In genomic region chr17:75681289-75681688, GRCh38 we compare ENCODE assay signal across 14 cellular contexts. TPM values are rescaled to one million over a fixed set of nuclear protein-coding genes. Genes with fewer than 3 reads are reported as not detected.
A peak's percentile ranks its signal among the peaks of the same experiment; 100 is the strongest.
DNase-seq lines count a peak whose midpoint lies in the region; ATAC-seq and TF ChIP-seq lines count a peak whose summit lies in the region.
"Had no signal": no experiment of that assay in that cellular context is flagged by ENCODE, and none has a peak within 500 bp of the region (broad histone marks: within the 10 kb centered on the region; RNA-seq: fewer than 3 reads in every experiment).

No MANE protein-coding gene starts in this region.

- H3K4me2 ChIP-seq in BLaER1 treated with 17β-estradiol and CSF1 and Interleukin-3, amounts not matched to agents 10 nM and 100 nM, result peak overlapping the region in 3 of 11 experiments; percentile 16 to 38 (median 31); a peak in 5 of 22 replicates

- H3K27ac Mint-ChIP-seq in progenitor cell of endocrine pancreas, result peak overlapping the region; percentile 45
- H3K27ac Mint-ChIP-seq: activated T-helper 17 cell treated with anti-CD3 and anti-CD28 coated beads, Interleukin-2, amount 50 U/mL, for 72 hours had no signal

- no peaks in the 10 kb centered on the region for H3K27me3 ChIP-seq in BLaER1 treated with 17β-estradiol and CSF1 and Interleukin-3, amounts not matched to agents 10 nM and 100 nM
- H3K27me3 ChIP-seq: colonic mucosa, tibial artery had no signal

- peak; percentile 64 for DNase-seq in RPMI7951 (ENCODE audit: low read depth)
- peak; percentile 81 for DNase-seq in epithelial cell of esophagus (ENCODE audit: low read depth)
- DNase-seq in progenitor cell of endocrine pancreas (ENCODE audit: low spot score, unreplicated experiment), result no peak
- DNase-seq in HCEC 1CT, result no peak
- no peak for DNase-seq in SIG-M5 (lab: John Stamatoyannopoulos, UW)
- DNase-seq: activated CD4-positive, alpha-beta T cell treated with anti-CD3 and anti-CD28 coated beads for 1 hour; colonic mucosa; tibial artery had no signal

- H3K4me1 ChIP-seq in BLaER1 treated with 17β-estradiol and CSF1 and Interleukin-3, amounts not matched to agents 10 nM and 100 nM, result peaks cover 29 to 90% (median 48%) of the 10 kb centered on the region in 10 experiments

- no peaks in the 10 kb centered on the region for H3K9me3 ChIP-seq in BLaER1 treated with 17β-estradiol and CSF1 and Interleukin-3, amounts not matched to agents 10 nM and 100 nM (replicated peaks in 1 of 11)
- H3K9me3 ChIP-seq: colonic mucosa, prostate gland, tibial artery had no signal

- no peaks in the 10 kb centered on the region for H3K9me3 Mint-ChIP-seq in progenitor cell of endocrine pancreas (ENCODE audit: low read depth)
- H3K9me3 Mint-ChIP-seq: activated T-helper 17 cell treated with anti-CD3 and anti-CD28 coated beads, Interleukin-2, amount 50 U/mL, for 72 hours had no signal

- TF ChIP-seq CTCF in epithelial cell of esophagus (IDR thresholded peaks at IDR 0.05; ENCODE audit: insufficient read depth, low read depth, low read length, missing control alignments), result no peak
- no peak for TF ChIP-seq CTCF in progenitor cell of endocrine pancreas (IDR thresholded peaks at IDR 0.05; ENCODE audit: unreplicated experiment)

- peaks cover 1% of the 10 kb centered on the region for H3K36me3 Mint-ChIP-seq in progenitor cell of endocrine pancreas (ENCODE audit: insufficient read depth)

- H3K4me3 ChIP-seq in BLaER1 treated with 17β-estradiol and CSF1 and Interleukin-3, amounts not matched to agents 10 nM and 100 nM, result no peak overlapping the region
- no peak overlapping the region for H3K4me3 ChIP-seq in epithelial cell of esophagus (ENCODE audit: low read length)
- H3K4me3 ChIP-seq: colonic mucosa, prostate gland, tibial artery had no signal

- H3K36me3 ChIP-seq in BLaER1 treated with 17β-estradiol and CSF1 and Interleukin-3, amounts not matched to agents 10 nM and 100 nM, result peaks cover 18 to 76% (median 51%) of the 10 kb centered on the region in 11 experiments
- H3K36me3 ChIP-seq: colonic mucosa, prostate gland had no signal

- H3K4me3 Mint-ChIP-seq in progenitor cell of endocrine pancreas (ENCODE audit: low read depth), result no peak overlapping the region
- H3K4me3 Mint-ChIP-seq: activated T-helper 17 cell treated with anti-CD3 and anti-CD28 coated beads, Interleukin-2, amount 50 U/mL, for 72 hours had no signal

- H3K4me1 Mint-ChIP-seq in progenitor cell of endocrine pancreas (ENCODE audit: low read depth), result no peaks in the 10 kb centered on the region

- peaks cover 0 to 26% (median 0%) of the 10 kb centered on the region in 11 experiments; a peak in 3 of 22 replicates for H4K20me1 ChIP-seq in BLaER1 treated with 17β-estradiol and CSF1 and Interleukin-3, amounts not matched to agents 10 nM and 100 nM

- H3K9ac ChIP-seq in BLaER1 treated with 17β-estradiol and CSF1 and Interleukin-3, amounts not matched to agents 10 nM and 100 nM, result peak overlapping the region in 7 of 11 experiments; percentile 2 to 42 (median 29); a peak in 5 of 22 replicates

- H3K27ac ChIP-seq in BLaER1 treated with 17β-estradiol and CSF1 and Interleukin-3, amounts not matched to agents 10 nM and 100 nM, result peak overlapping the region in 6 of 11 experiments; percentile 9 to 46 (median 26); a peak in 6 of 22 replicates
- H3K27ac ChIP-seq: C4-2B, tibial artery had no signal

- ATAC-seq in HG03378 (IDR thresholded peaks at IDR 0.05; ENCODE audit: unreplicated experiment), result no peak
- no peak for ATAC-seq in HG03571 (IDR thresholded peaks at IDR 0.05; ENCODE audit: unreplicated experiment)
- ATAC-seq: activated T-helper 17 cell treated with anti-CD3 and anti-CD28 coated beads, Interleukin-2, amount 50 U/mL, for 72 hours had no signal

- H3K27me3 Mint-ChIP-seq in progenitor cell of endocrine pancreas, result no peaks in the 10 kb centered on the region
- H3K27me3 Mint-ChIP-seq: activated T-helper 17 cell treated with anti-CD3 and anti-CD28 coated beads, Interleukin-2, amount 50 U/mL, for 72 hours had no signal

RNA-seq across cellular contexts. Expression of gene SAP30BP, which starts 14.2 kb away (rescaled TPM):
- total RNA-seq in RPMI7951 (2014; rRNA removed; shearing (Covaris generic)), result 68.9 and 81.3 TPM in 2 replicates
- 102 and 103 TPM in 2 replicates for total RNA-seq in progenitor cell of endocrine pancreas

RNA-seq across cellular contexts. Expression of gene RECQL5, which starts 14.3 kb away (rescaled TPM):
- 6.0 and 9.6 TPM in 2 replicates for total RNA-seq in RPMI7951 (2014; rRNA removed; shearing (Covaris generic))
- total RNA-seq in progenitor cell of endocrine pancreas, result 66.8 and 67.7 TPM in 2 replicates

RNA-seq across cellular contexts. Expression of gene ITGB4, which starts 40.0 kb away (rescaled TPM):
- total RNA-seq in RPMI7951 (2014; rRNA removed; shearing (Covaris generic)), result 0.36 and 0.39 TPM in 2 replicates
- 9.7 and 14.8 TPM in 2 replicates for total RNA-seq in progenitor cell of endocrine pancreas

RNA-seq across cellular contexts. Expression of gene SMIM5, which starts 48.1 kb away (rescaled TPM):
- not detected in 2 replicates for total RNA-seq in RPMI7951 (2014; rRNA removed; shearing (Covaris generic))
- total RNA-seq in progenitor cell of endocrine pancreas, result 3.3 and 4.4 TPM in 2 replicates

Comparison
In these comparisons a context has a peak if more than half of its experiments do, and no peak if none do; other contexts are left out.
1. DNase-seq: peak in RPMI7951 (single experiment) and epithelial cell of esophagus (single experiment); none in progenitor cell of endocrine pancreas (single experiment), HCEC 1CT (single experiment) and SIG-M5 (single experiment).